In the genomic region with DNA sequence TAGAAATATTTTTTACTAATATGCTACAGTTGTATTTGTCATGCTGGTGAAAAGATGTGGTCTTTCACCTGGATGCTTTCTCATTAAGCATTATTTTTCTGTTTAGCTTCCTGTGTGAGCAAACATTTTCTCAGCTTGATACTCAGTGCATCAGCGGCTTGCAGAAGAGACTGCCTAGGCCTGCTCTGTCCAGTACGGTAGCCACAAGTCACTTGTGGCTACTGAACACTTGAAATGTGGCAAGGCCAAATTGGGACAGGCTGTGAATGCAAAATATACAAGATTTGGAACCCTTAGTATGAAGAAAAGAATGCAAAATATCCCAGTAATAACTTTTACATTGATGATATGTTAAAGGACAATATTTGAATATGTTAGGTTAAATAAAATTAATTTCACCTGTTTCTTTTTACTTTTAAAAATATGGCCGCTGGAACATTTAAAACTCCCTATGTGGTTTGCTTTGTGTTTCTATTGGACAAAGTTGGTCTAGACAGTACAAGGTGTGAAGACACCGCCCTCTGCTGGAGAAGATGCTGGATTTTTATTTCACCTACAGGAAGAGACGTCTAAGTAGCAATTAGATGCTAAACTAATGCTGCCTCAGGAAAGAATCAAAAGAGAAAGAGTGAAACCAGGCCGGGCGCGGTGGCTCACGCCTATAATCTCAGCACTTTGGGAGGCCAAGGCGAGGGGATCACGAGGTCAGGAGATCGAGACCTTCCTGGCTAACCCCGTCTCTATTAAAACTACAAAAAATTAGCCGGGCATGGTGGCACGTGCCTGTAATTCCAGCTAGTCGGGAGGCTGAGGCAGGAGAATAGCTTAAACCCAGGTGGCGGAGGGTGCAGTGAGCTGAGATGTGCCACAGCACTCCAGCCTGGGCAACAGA, we compare ENCODE assay signal across 8 cellular contexts. TPM values are rescaled to one million over a fixed set of nuclear protein-coding genes. Genes with fewer than 3 reads are reported as not detected.
A peak's percentile ranks its signal among the peaks of the same experiment; 100 is the strongest.
DNase-seq lines count a peak whose midpoint lies in the region; TF ChIP-seq lines count a peak whose summit lies in the region.

No MANE protein-coding gene starts in this region.

- no peak overlapping the region for H3K9ac ChIP-seq in parathyroid adenoma

- H3K27me3 Mint-ChIP-seq in type B pancreatic cell, result peaks cover 6% of the 10 kb centered on the region

- peak overlapping the region; percentile 1 for H3K4me2 ChIP-seq in parathyroid adenoma (ENCODE audit: low read length)

- H3K4me3 ChIP-seq in MG63, result no peak overlapping the region
- no peak overlapping the region for H3K4me3 ChIP-seq in parathyroid adenoma (ENCODE audit: low read depth, low read length)

- no peaks in the 10 kb centered on the region for H3K79me2 ChIP-seq in parathyroid adenoma

- H3K9me3 ChIP-seq in MG63 (no peaks in the 10 kb centered on the region), parathyroid adenoma (ENCODE audit: control insufficient read depth, low read length) (no peaks in the 10 kb centered on the region)

- H3K27me3 ChIP-seq in MG63, result no peaks in the 10 kb centered on the region
- H3K27me3 ChIP-seq in parathyroid adenoma (ENCODE audit: control insufficient read depth, insufficient read depth, low read length), result no peaks in the 10 kb centered on the region

- H3K4me1 Mint-ChIP-seq in type B pancreatic cell (ENCODE audit: unreplicated experiment), result no peaks in the 10 kb centered on the region

- H3K9me3 Mint-ChIP-seq in type B pancreatic cell, result no peaks in the 10 kb centered on the region

- no peaks in the 10 kb centered on the region for H3K4me1 ChIP-seq in parathyroid adenoma

- H3K27ac ChIP-seq in parathyroid adenoma, result no peak overlapping the region

- H3K36me3 ChIP-seq in MG63 (no peaks in the 10 kb centered on the region), parathyroid adenoma (ENCODE audit: control insufficient read depth, insufficient read depth, low read length) (no peaks in the 10 kb centered on the region)

- no peak overlapping the region for H3K4me3 Mint-ChIP-seq in type B pancreatic cell

- DNase-seq in NCI-H524 (lab: John Stamatoyannopoulos, UW), result peak; percentile 4 to 56
- DNase-seq in NCI-H524 treated with DMSO at 0.1 percent for 48 hours (lab: John Stamatoyannopoulos, UW), result no peak
- peak; percentile 60 for DNase-seq in MG63
- peak; percentile 42 for DNase-seq in SIG-M5 (lab: John Stamatoyannopoulos, UW)
- DNase-seq in activated effector memory CD4-positive, alpha-beta T cell treated with Interleukin-2 at 50 U/mL for 16 hours, result peak; percentile 61
- peak; percentile 76 for DNase-seq in germinal center (ENCODE audit: low spot score)
- DNase-seq in type B pancreatic cell (ENCODE audit: extremely low spot score, unreplicated experiment), result no peak

- H2AFZ ChIP-seq in parathyroid adenoma, result peak overlapping the region; percentile 63

- H3K27ac Mint-ChIP-seq in type B pancreatic cell, result no peak overlapping the region

- TF ChIP-seq CTCF in parathyroid adenoma (IDR thresholded peaks at IDR 0.05), result peak; percentile 94
- peak; percentile 85 for TF ChIP-seq CTCF in type B pancreatic cell (conservative IDR thresholded peaks at IDR 0.05)

- no peaks in the 10 kb centered on the region for H3K36me3 Mint-ChIP-seq in type B pancreatic cell

RNA-seq across cellular contexts. Expression of a gene that starts 5.3 kb away (rescaled TPM):
- 10.2 and 19.6 TPM in 2 replicates for total RNA-seq in MG63 (2014; rRNA removed; shearing (Covaris generic); ENCODE audit: low replicate concordance)
- not detected in 2 replicates for total RNA-seq in type B pancreatic cell (ENCODE audit: low replicate concordance)

RNA-seq across cellular contexts. Expression of a gene that starts 30.8 kb away (rescaled TPM):
- total RNA-seq in MG63 (2014; rRNA removed; shearing (Covaris generic); ENCODE audit: low replicate concordance), result 19.0 and 22.3 TPM in 2 replicates
- total RNA-seq in type B pancreatic cell (ENCODE audit: low replicate concordance), result 56.0 and 57.6 TPM in 2 replicates

Comparison
In these comparisons a context has a peak if more than half of its experiments do, and no peak if none do; other contexts are left out.
1. DNase-seq: peak in NCI-H524 (2 of 2), MG63 (single experiment), SIG-M5 (single experiment), activated effector memory CD4-positive, alpha-beta T cell treated with Interleukin-2 at 50 U/mL for 16 hours (single experiment) and germinal center (single experiment); none in NCI-H524 treated with DMSO at 0.1 percent for 48 hours (single experiment) and type B pancreatic cell (single experiment).
2. RNA of a gene that starts 5.3 kb away (total RNA-seq): 10.2 to 19.6 TPM in MG63; not detected in type B pancreatic cell; every median in the first group is over 10 times any median in the second.